Comparison of ENCODE assay signal across 26 cellular contexts in the genomic region with DNA sequence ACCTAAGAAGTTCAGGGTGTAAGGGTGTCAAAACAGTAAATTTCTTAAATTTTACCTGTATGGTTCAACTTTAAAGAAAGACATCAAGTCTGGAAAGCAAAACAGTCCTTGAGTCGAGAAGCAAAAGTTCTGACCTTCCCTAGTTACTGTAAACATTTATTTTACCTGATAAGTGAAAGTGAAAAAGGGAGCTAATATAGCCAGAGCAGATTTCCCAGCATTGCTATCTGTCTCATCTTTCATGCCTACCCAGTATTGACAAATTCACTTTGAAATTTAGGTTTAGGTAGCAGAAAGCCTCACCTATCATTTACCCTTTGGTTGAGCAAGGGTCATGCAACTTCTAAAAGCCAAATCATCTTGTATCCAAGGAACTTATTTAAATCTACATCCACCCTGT. TPM values are rescaled to one million over a fixed set of nuclear protein-coding genes. Genes with fewer than 3 reads are reported as not detected.
DNase-seq lines count a peak whose midpoint lies in the region; ATAC-seq, FAIRE-seq and TF ChIP-seq lines count a peak whose summit lies in the region.
"Had no signal": no experiment of that assay in that cellular context is flagged by ENCODE, and none has a peak within 500 bp of the region (broad histone marks: within the 10 kb centered on the region; RNA-seq: fewer than 3 reads in every experiment).

No MANE protein-coding gene starts in this region.

- H3K4me3 ChIP-seq in body of pancreas = no peak overlapping the region
- H3K4me3 ChIP-seq in endothelial cell of umbilical vein (replicated peaks in 1 of 3; ENCODE audit: insufficient read depth in 1 of 3, low read depth in 1 of 3, low read length in 3 of 3) = no peak overlapping the region
- H3K4me3 ChIP-seq in HepG2 (replicated peaks in 1 of 3; ENCODE audit: insufficient read depth in 1 of 3, low read depth in 2 of 3, low read length in 3 of 3) = no peak overlapping the region
- H3K4me3 ChIP-seq in pancreas = no peak overlapping the region
- H3K4me3 ChIP-seq in tibial nerve = no peak overlapping the region
- H3K4me3 ChIP-seq: A549; BLaER1 treated with 17β-estradiol and CSF1 and Interleukin-3, amounts not matched to agents 10 nM and 100 nM; HAP-1 had no signal

- TF ChIP-seq RAD21 in HepG2 (CRISPR knock-in tag; IDR thresholded peaks at IDR 0.05) = no peak

- no peak overlapping the region for H3K4me3 Mint-ChIP-seq in activated naive CD4-positive, alpha-beta T cell treated with anti-CD3 and anti-CD28 coated beads for 36 hours
- H3K4me3 Mint-ChIP-seq: CD14-positive monocyte; CD4-positive, alpha-beta T cell; CD8-positive, alpha-beta memory T cell; HFFc6 had no signal

- peak; percentile 67 for ATAC-seq in body of pancreas
- ATAC-seq in HepG2 = no peak
- ATAC-seq in pancreas = peak; percentile 66 to 88 (median 77)
- no peak for ATAC-seq in activated CD4-positive, CD25-positive, alpha-beta regulatory T cell treated with anti-CD3 and anti-CD28 coated beads, Interleukin-2, amount 50 U/mL, for 24 hours
- ATAC-seq: A549 had no signal

- H3K27ac ChIP-seq in body of pancreas = peak overlapping the region in 1 of 4 donors; percentile 29
- H3K27ac ChIP-seq in endothelial cell of umbilical vein (ENCODE audit: insufficient read depth, low read depth, low read length) = no peak overlapping the region
- H3K27ac ChIP-seq in HepG2 (ENCODE audit: extremely low read length, insufficient read depth, low read length) = peak overlapping the region; percentile 31
- peak overlapping the region in 2 of 4 donors; percentile 44 to 45 for H3K27ac ChIP-seq in pancreas
- no peak overlapping the region for H3K27ac ChIP-seq in tibial nerve
- H3K27ac ChIP-seq: A549; BLaER1 treated with 17β-estradiol and CSF1 and Interleukin-3, amounts not matched to agents 10 nM and 100 nM had no signal

- H3K27ac Mint-ChIP-seq in activated naive CD4-positive, alpha-beta T cell treated with anti-CD3 and anti-CD28 coated beads for 36 hours = no peak overlapping the region
- H3K27ac Mint-ChIP-seq: CD14-positive monocyte; CD4-positive, alpha-beta T cell; CD8-positive, alpha-beta memory T cell; HFFc6 had no signal

- in situ Hi-C loops in HepG2 (cut with HindIII; ENCODE audit: extremely low pct_ligation_motif_present, low pct_unique_long_range_greater_than_20kb) = no loop called here

- no TSS peak for BruUV-seq in endothelial cell of umbilical vein (replicated peaks; lab: Mats Ljungman, UMichigan)
- no TSS peak for BruUV-seq in HepG2 (replicated peaks; lab: Mats Ljungman, UMichigan)

- WGBS in body of pancreas, 2 donors = 18 to 29% methylated on average over 1 of the region's 1 CpG
- 0% methylated on average over 1 of the region's 1 CpG for WGBS in HepG2 (ENCODE audit: low lambda C conversion rate)
- WGBS in pancreas, 2 donors = 12 to 15% methylated on average over 1 of the region's 1 CpG
- WGBS in tibial nerve, 2 donors = 70 to 74% methylated on average over 1 of the region's 1 CpG

- H3K9ac ChIP-seq in endothelial cell of umbilical vein (replicated peaks; ENCODE audit: extremely low read depth, insufficient read depth, low read length) (no peak overlapping the region), HepG2 (ENCODE audit: insufficient read depth, low read depth, low read length) (no peak overlapping the region)
- H3K9ac ChIP-seq: BLaER1 treated with 17β-estradiol and CSF1 and Interleukin-3, amounts not matched to agents 10 nM and 100 nM had no signal

- H3K27me3 ChIP-seq in body of pancreas (no peaks in the 10 kb centered on the region), endothelial cell of umbilical vein (ENCODE audit: control insufficient read depth in 2 of 2, insufficient read depth in 2 of 2, low read length in 2 of 2) (no peaks in the 10 kb centered on the region), HepG2 (ENCODE audit: control insufficient read depth in 1 of 2, insufficient read depth in 2 of 2, low read length in 2 of 2) (no peaks in the 10 kb centered on the region; a peak in 1 of 5 replicates), pancreas (no peaks in the 10 kb centered on the region), tibial nerve (no peaks in the 10 kb centered on the region)
- H3K27me3 ChIP-seq: BLaER1 treated with 17β-estradiol and CSF1 and Interleukin-3, amounts not matched to agents 10 nM and 100 nM had no signal

- no peaks in the 10 kb centered on the region for H3K9me1 ChIP-seq in endothelial cell of umbilical vein (replicated peaks; ENCODE audit: control insufficient read depth, extremely low read depth, insufficient read depth, low read length)

- FAIRE-seq in endothelial cell of umbilical vein (lab: Jason Lieb, UNC) (no peak), HepG2 (lab: Jason Lieb, UNC) (peak; percentile 55), pancreas (lab: Jason Lieb, UNC) (no peak)
- FAIRE-seq: A549, D721Med, GM12891, GM18507, H54 had no signal

- intact Hi-C loops in body of pancreas (cut with DNase I) = no loop called here
- intact Hi-C loops in endothelial cell of umbilical vein (cut with micrococcal nuclease) = no loop called here
- intact Hi-C loops in HepG2 (cut with micrococcal nuclease; ENCODE audit: unreplicated experiment) = loop anchor here (2.0 kb wide), 1 partner anchor 14 kb away; no protein-coding TSS in a partner anchor
- intact Hi-C loops in pancreas (cut with DNase I) = no loop called here
- intact Hi-C loops in activated naive CD4-positive, alpha-beta T cell treated with anti-CD3 and anti-CD28 coated beads for 36 hours (cut with micrococcal nuclease) = no loop called here

- TF ChIP-seq CTCF in body of pancreas (IDR thresholded peaks at IDR 0.05) (no peak), endothelial cell of umbilical vein (IDR thresholded peaks at IDR 0.05; ENCODE audit: extremely low read depth in 1 of 2, insufficient read depth in 1 of 2, low read depth in 1 of 2, low read length in 2 of 2) (no peak), HepG2 (CRISPR knock-in tag; IDR thresholded peaks at IDR 0.05) (no peak), pancreas (IDR thresholded peaks at IDR 0.05) (no peak), tibial nerve (IDR thresholded peaks at IDR 0.05) (no peak)

- H3K36me3 ChIP-seq in body of pancreas (replicated peaks in 1 of 2; ENCODE audit: insufficient read depth in 1 of 2, low read depth in 2 of 2) (no peaks in the 10 kb centered on the region), endothelial cell of umbilical vein (ENCODE audit: control insufficient read depth in 2 of 2, extremely low read depth in 1 of 2, insufficient read depth in 2 of 2, low read length in 2 of 2) (no peaks in the 10 kb centered on the region), HepG2 (replicated peaks in 1 of 2; ENCODE audit: control insufficient read depth in 1 of 2, insufficient read depth in 2 of 2, low read length in 2 of 2) (no peaks in the 10 kb centered on the region), pancreas (no peaks in the 10 kb centered on the region), tibial nerve (no peaks in the 10 kb centered on the region)
- H3K36me3 ChIP-seq: BE2C; BLaER1 treated with 17β-estradiol and CSF1 and Interleukin-3, amounts not matched to agents 10 nM and 100 nM; HAP-1 had no signal

- POLR2A ChIA-PET in endothelial cell of umbilical vein (lab: Charles Lee) = no interaction called here
- POLR2A ChIA-PET in HepG2 (lab: Yijun Ruan, JAX) = interaction anchor here (0.9 kb wide), 1 partner anchor 12 kb away, joined by 3 read pairs; no protein-coding TSS in a partner anchor

- H2AFZ ChIP-seq in endothelial cell of umbilical vein (ENCODE audit: low read depth, low read length) (no peak overlapping the region), HepG2 (ENCODE audit: low read length) (no peak overlapping the region)

- peaks cover 7% of the 10 kb centered on the region for H3K4me1 ChIP-seq in body of pancreas
- no peaks in the 10 kb centered on the region for H3K4me1 ChIP-seq in endothelial cell of umbilical vein (ENCODE audit: control insufficient read depth, extremely low read depth, insufficient read depth, low read length)
- peaks cover 58% of the 10 kb centered on the region for H3K4me1 ChIP-seq in HepG2 (ENCODE audit: insufficient read depth, low read length)
- peaks cover 9 to 11% (median 10%) of the 10 kb centered on the region in 3 donors for H3K4me1 ChIP-seq in pancreas
- H3K4me1 ChIP-seq in tibial nerve = no peaks in the 10 kb centered on the region
- H3K4me1 ChIP-seq: A549; BE2C; BLaER1 treated with 17β-estradiol and CSF1 and Interleukin-3, amounts not matched to agents 10 nM and 100 nM; HAP-1 had no signal

- no peaks in the 10 kb centered on the region for H3K9me3 Mint-ChIP-seq in activated naive CD4-positive, alpha-beta T cell treated with anti-CD3 and anti-CD28 coated beads for 36 hours
- H3K9me3 Mint-ChIP-seq: CD4-positive, alpha-beta T cell; CD8-positive, alpha-beta memory T cell; HFFc6 had no signal

- dilution Hi-C loops in endothelial cell of umbilical vein (cut with MboI; ENCODE audit: extremely low pct_ligation_motif_present, low sequenced_read_pairs) = no loop called here

- H3K4me1 Mint-ChIP-seq in activated naive CD4-positive, alpha-beta T cell treated with anti-CD3 and anti-CD28 coated beads for 36 hours (ENCODE audit: low read depth) = no peaks in the 10 kb centered on the region
- H3K4me1 Mint-ChIP-seq: CD14-positive monocyte; CD8-positive, alpha-beta memory T cell had no signal

- H3K79me2 ChIP-seq in endothelial cell of umbilical vein (ENCODE audit: control insufficient read depth, insufficient read depth, low read length) (no peaks in the 10 kb centered on the region), HepG2 (ENCODE audit: insufficient read depth, low read length) (no peaks in the 10 kb centered on the region)

- CTCF ChIA-PET in endothelial cell of umbilical vein (lab: Charles Lee) = interaction anchor here (0.8 to 1.0 kb wide), 2 partner anchors 56 to 67 kb away, joined by 3 read pairs; no protein-coding TSS in a partner anchor
- CTCF ChIA-PET in HepG2 (lab: Yijun Ruan, JAX; ENCODE audit: low intra/inter-chr PET ratio, low total read pairs) = no interaction called here
- CTCF ChIA-PET in activated naive CD4-positive, alpha-beta T cell treated with anti-CD3 and anti-CD28 coated beads for 36 hours (lab: Charles Lee) = no interaction called here

- H3K36me3 Mint-ChIP-seq in activated naive CD4-positive, alpha-beta T cell treated with anti-CD3 and anti-CD28 coated beads for 36 hours (ENCODE audit: low read depth) = no peaks in the 10 kb centered on the region
- H3K36me3 Mint-ChIP-seq: CD14-positive monocyte had no signal

- TF ChIP-seq POLR2A in body of pancreas (IDR thresholded peaks at IDR 0.05) (no peak), endothelial cell of umbilical vein (IDR thresholded peaks at IDR 0.05; ENCODE audit: low read depth, low read length) (no peak), HepG2 (IDR thresholded peaks at IDR 0.05; ENCODE audit: insufficient read depth in 1 of 2, low read depth in 2 of 2, low read length in 2 of 2) (no peak), tibial nerve (IDR thresholded peaks at IDR 0.05) (no peak)

- DNase-seq in body of pancreas = no peak
- DNase-seq in endothelial cell of umbilical vein (ENCODE audit: low read depth, low spot score) = peak; percentile 3
- DNase-seq in HepG2 (ENCODE audit: low spot score) = peak; percentile 48
- DNase-seq in pancreas = no peak
- DNase-seq in activated naive CD4-positive, alpha-beta T cell treated with anti-CD3 and anti-CD28 coated beads for 36 hours = no peak
- no peak for DNase-seq in tibial nerve (ENCODE audit: low spot score in 2 of 2)
- DNase-seq: 8988T; ACHN; AML-193; BE2C; CD4-positive, alpha-beta T cell; CD8-positive, alpha-beta memory T cell; DMS 273 treated with DMSO at 0.1 percent for 48 hours; DMS79 treated with DMSO at 0.1 percent for 48 hours; GF-D8; GOT3; HFFc6 had no signal

- H4K20me1 ChIP-seq in endothelial cell of umbilical vein (replicated peaks; ENCODE audit: control insufficient read depth, extremely low read depth, insufficient read depth, low read length) (no peaks in the 10 kb centered on the region), HepG2 (ENCODE audit: insufficient read depth, low read length) (no peaks in the 10 kb centered on the region)
- H4K20me1 ChIP-seq: BLaER1 treated with 17β-estradiol and CSF1 and Interleukin-3, amounts not matched to agents 10 nM and 100 nM had no signal

- no peaks in the 10 kb centered on the region for H3K9me3 ChIP-seq in body of pancreas
- H3K9me3 ChIP-seq in endothelial cell of umbilical vein (replicated peaks; ENCODE audit: control insufficient read depth, insufficient read depth, low read length) = no peaks in the 10 kb centered on the region
- H3K9me3 ChIP-seq in HepG2 (ENCODE audit: low read length) = no peaks in the 10 kb centered on the region
- H3K9me3 ChIP-seq in pancreas = no peaks in the 10 kb centered on the region
- H3K9me3 ChIP-seq in tibial nerve = no peaks in the 10 kb centered on the region
- H3K9me3 ChIP-seq: A549; BE2C; BLaER1 treated with 17β-estradiol and CSF1 and Interleukin-3, amounts not matched to agents 10 nM and 100 nM; HAP-1 had no signal

- no peak overlapping the region for H3K4me2 ChIP-seq in endothelial cell of umbilical vein (ENCODE audit: insufficient read depth, low read length)
- no peak overlapping the region for H3K4me2 ChIP-seq in HepG2 (ENCODE audit: low read depth, low read length)
- H3K4me2 ChIP-seq: A549; BLaER1 treated with 17β-estradiol and CSF1 and Interleukin-3, amounts not matched to agents 10 nM and 100 nM had no signal

- TF ChIP-seq EP300 in HepG2 (IDR thresholded peaks at IDR 0.05; ENCODE audit: low read depth in 2 of 2, low read length in 2 of 2) (peak in 1 of 2 experiments; percentile 69; a peak in 1 of 4 replicates), HepG2 (CRISPR knock-in tag; IDR thresholded peaks at IDR 0.05; ENCODE audit: borderline replicate concordance) (no peak), tibial nerve (IDR thresholded peaks at IDR 0.05) (no peak)

- peaks cover 18% of the 10 kb centered on the region for H3K27me3 Mint-ChIP-seq in activated naive CD4-positive, alpha-beta T cell treated with anti-CD3 and anti-CD28 coated beads for 36 hours (ENCODE audit: low read depth)

RNA-seq across cellular contexts. Expression of gene SLC38A4, which starts 24.5 kb away (rescaled TPM):
- 1 to 10 TPM; 2.0 to 8.0 TPM for total RNA-seq in body of pancreas
- total RNA-seq in endothelial cell of umbilical vein = 0.66 TPM in 1 of 2 replicates, not detected in the other
- polyA plus RNA-seq in endothelial cell of umbilical vein = 0.19 and 0.36 TPM in 2 replicates
- polyA plus RNA-seq in endothelial cell of umbilical vein (2011; cell fraction: cytosol; rRNA removed) = 0.16 and 0.19 TPM in 2 replicates
- polyA plus RNA-seq in endothelial cell of umbilical vein (2011; cell fraction: nucleus; rRNA removed) = 0.26 and 0.34 TPM in 2 replicates
- polyA plus RNA-seq in endothelial cell of umbilical vein (2012) = 0.19 TPM in 2 replicates
- 0.34 and 0.79 TPM in 2 replicates for polyA minus RNA-seq in endothelial cell of umbilical vein
- not detected for polyA minus RNA-seq in endothelial cell of umbilical vein (2011; cell fraction: cytosol; rRNA and poly(A)+ RNA removed)
- 0.14 and 0.53 TPM in 2 replicates for polyA minus RNA-seq in endothelial cell of umbilical vein (2011; cell fraction: nucleus; rRNA and poly(A)+ RNA removed)
- total RNA-seq in HepG2 (2016; rRNA removed; fragmentation: Illumina TruSeq; extraction: Trizol) = 2.8 and 3.5 TPM in 2 replicates
- total RNA-seq in HepG2 (2016; cell fraction: cytosol; rRNA removed; fragmentation: Illumina TruSeq; extraction: Trizol; ENCODE audit: low read depth) = 0.61 and 0.62 TPM in 2 replicates
- total RNA-seq in HepG2 (2016; cell fraction: insoluble cytoplasmic fraction; rRNA removed; fragmentation: Illumina TruSeq; extraction: Trizol) = 3.2 TPM in 2 replicates
- total RNA-seq in HepG2 (2016; cell fraction: membrane; rRNA removed; fragmentation: Illumina TruSeq; extraction: Trizol) = 2.4 and 2.6 TPM in 2 replicates
- total RNA-seq in HepG2 (2016; cell fraction: nucleus; rRNA removed; fragmentation: Illumina TruSeq; extraction: Trizol) = 2.5 and 2.9 TPM in 2 replicates
- polyA plus RNA-seq in HepG2 (2011; rRNA removed) = 5.0 and 5.2 TPM in 2 replicates
- 2.2 and 5.0 TPM in 2 replicates for polyA plus RNA-seq in HepG2 (2011; cell fraction: cytosol; rRNA removed)
- polyA plus RNA-seq in HepG2 (2011; cell fraction: nucleus; rRNA removed) = 3.0 and 5.8 TPM in 2 replicates
- 17.1 and 20.4 TPM in 2 replicates for polyA plus RNA-seq in HepG2 (2012)
- 0.35 TPM in 2 replicates for polyA plus RNA-seq in HepG2 (2016; cell fraction: cytosol; fragmentation: Illumina TruSeq; extraction: Trizol; ENCODE audit: low read depth)
- 2.7 and 3.2 TPM in 2 replicates for polyA plus RNA-seq in HepG2 (2016; cell fraction: insoluble cytoplasmic fraction; fragmentation: Illumina TruSeq; extraction: Trizol; ENCODE audit: low read depth)
- 1.3 and 1.4 TPM in 2 replicates for polyA plus RNA-seq in HepG2 (2016; cell fraction: membrane; fragmentation: Illumina TruSeq; extraction: Trizol; ENCODE audit: low read depth)
- 3.6 and 3.8 TPM in 2 replicates for polyA plus RNA-seq in HepG2 (2016; cell fraction: nucleus; fragmentation: Illumina TruSeq; extraction: Trizol; ENCODE audit: insufficient read depth, low read depth)
- polyA minus RNA-seq in HepG2 (2011; rRNA and poly(A)+ RNA removed; ENCODE audit: low replicate concordance) = 5.5 TPM in 1 of 2 replicates, not detected in the other
- polyA minus RNA-seq in HepG2 (2011; cell fraction: cytosol; rRNA and poly(A)+ RNA removed) = 3.0 and 5.9 TPM in 2 replicates
- 3.0 and 6.1 TPM in 2 replicates for polyA minus RNA-seq in HepG2 (2011; cell fraction: nucleus; rRNA and poly(A)+ RNA removed)
- 1 to 10 TPM; 2.1 to 8.8 (median 5.2) TPM for total RNA-seq in pancreas
- polyA plus RNA-seq in pancreas = 10 to 100 TPM in 1 of 2 donors, 1 to 10 TPM in 1; 6.7 to 15.9 TPM
- total RNA-seq in activated naive CD4-positive, alpha-beta T cell treated with anti-CD3 and anti-CD28 coated beads for 36 hours = not detected
- under 1 TPM in 1 of 4 donors, not detected in 3; 0.42 TPM for total RNA-seq in tibial nerve
- total RNA-seq: CD4-positive, alpha-beta T cell; CD8-positive, alpha-beta memory T cell had no signal
- polyA plus RNA-seq: CD14-positive monocyte; CD8-positive, alpha-beta memory T cell had no signal

Comparison
In these comparisons a context has a peak if more than half of its experiments do, and no peak if none do; other contexts are left out.
1. ATAC-seq: peak in body of pancreas (single experiment) and pancreas (4 of 4); none in HepG2 (single experiment) and activated CD4-positive, CD25-positive, alpha-beta regulatory T cell treated with anti-CD3 and anti-CD28 coated beads, Interleukin-2, amount 50 U/mL, for 24 hours (0 of 2).
2. DNase-seq: peak in endothelial cell of umbilical vein (single experiment) and HepG2 (single experiment); none in body of pancreas (0 of 4), pancreas (0 of 6), activated naive CD4-positive, alpha-beta T cell treated with anti-CD3 and anti-CD28 coated beads for 36 hours (single experiment) and tibial nerve (0 of 2).